39 cellular contexts compared by ENCODE assay signal in the genomic region with DNA sequence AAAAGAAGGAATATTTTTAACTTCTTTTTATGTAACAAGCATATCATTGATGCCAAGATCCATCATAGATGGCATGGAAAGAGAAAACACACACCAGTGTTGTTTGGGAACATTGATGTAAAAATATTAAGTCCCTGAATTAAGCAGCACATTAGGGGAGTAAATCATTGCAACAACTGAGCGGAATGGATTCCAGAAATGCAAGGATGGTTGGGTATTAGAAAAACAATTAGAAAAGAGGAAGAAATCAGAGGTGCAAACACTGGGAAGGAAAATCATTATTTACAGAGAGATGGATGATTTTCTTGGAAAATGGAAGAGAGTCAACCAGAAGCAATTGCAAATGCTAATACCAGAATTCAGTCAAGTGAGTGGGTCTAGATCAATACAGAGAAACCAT. TPM values are rescaled to one million over a fixed set of nuclear protein-coding genes. Genes with fewer than 3 reads are reported as not detected.
"Had no signal": no experiment of that assay in that cellular context is flagged by ENCODE, and none has a peak within 500 bp of the region (broad histone marks: within the 10 kb centered on the region; RNA-seq: fewer than 3 reads in every experiment).

No MANE protein-coding gene starts in this region.

- H3K4me1 Mint-ChIP-seq: central memory CD8-positive, alpha-beta T cell had no signal

- H3K4me1 ChIP-seq: breast epithelium had no signal

- ATAC-seq: activated naive CD4-positive, alpha-beta T cell treated with anti-CD3 and anti-CD28 coated beads, Interleukin-2, amount 50 U/mL, for 72 hours; activated naive CD8-positive, alpha-beta T cell treated with anti-CD3 and anti-CD28 coated beads, Interleukin-2, amount 50 U/mL, for 24 hours; activated T-cell treated with anti-CD3 and anti-CD28 coated beads, Interleukin-2, amount 50 U/mL, for 4 hours; activated T-cell treated with anti-CD3 and anti-CD28 coated beads, Interleukin-2, amount 50 U/mL, for 72 hours; activated T-helper 17 cell treated with anti-CD3 and anti-CD28 coated beads, Interleukin-2, amount 50 U/mL, for 72 hours; body of pancreas had no signal

- H3K27me3 Mint-ChIP-seq: activated naive CD4-positive, alpha-beta T cell treated with anti-CD3 and anti-CD28 coated beads, Interleukin-2, amount 50 U/mL, for 24 hours; activated naive CD8-positive, alpha-beta T cell; brain had no signal

- H3K4me3 Mint-ChIP-seq: activated naive CD4-positive, alpha-beta T cell treated with anti-CD3 and anti-CD28 coated beads for 36 hours; activated naive CD4-positive, alpha-beta T cell treated with anti-CD3 and anti-CD28 coated beads, Interleukin-2, amount 10 ng/mL, durations not matched to agents 7 days and 5 days; activated naive CD4-positive, alpha-beta T cell treated with anti-CD3 and anti-CD28 coated beads, Interleukin-2, amount 50 U/mL, for 24 hours; activated naive CD8-positive, alpha-beta T cell; activated naive CD8-positive, alpha-beta T cell treated with anti-CD3 and anti-CD28 coated beads for 36 hours; activated naive CD8-positive, alpha-beta T cell treated with anti-CD3 and anti-CD28 coated beads, Interleukin-2, amount 10 ng/mL, durations not matched to agents 7 days and 5 days; activated naive CD8-positive, alpha-beta T cell treated with anti-CD3 and anti-CD28 coated beads, Interleukin-2, amount 50 U/mL, for 24 hours; activated T-cell treated with anti-CD3 and anti-CD28 coated beads, Interleukin-2, amount 50 U/mL, for 24 hours; activated T-cell treated with anti-CD3 and anti-CD28 coated beads, Interleukin-2, amount 50 U/mL, for 4 hours; activated T-cell treated with anti-CD3 and anti-CD28 coated beads, Interleukin-2, amount 50 U/mL, for 72 hours; activated T-helper 1 cell treated with anti-CD3 and anti-CD28 coated beads, Interleukin-12 subunit alpha, Interleukin-12 subunit beta, Interleukin-2, Interleukin-4 antibody, amounts not matched to agents 30 ng/mL and 10 ng/mL and 1 ng/mL, durations not matched to agents 14 hours and 24 hours and 36 hours; activated T-helper 17 cell treated with anti-CD3 and anti-CD28 coated beads, Interleukin-2, amount 50 U/mL, for 72 hours; brain; central memory CD8-positive, alpha-beta T cell had no signal

- H3K36me3 Mint-ChIP-seq: activated naive CD4-positive, alpha-beta T cell treated with anti-CD3 and anti-CD28 coated beads, Interleukin-2, amount 10 ng/mL, durations not matched to agents 7 days and 5 days had no signal

- H3K27me3 ChIP-seq: adrenal gland, ascending aorta, body of pancreas, brain microvascular endothelial cell, breast epithelium, cardiac muscle cell had no signal

- H3K4me3 ChIP-seq: adrenal gland, ascending aorta, body of pancreas, breast epithelium, cardiac muscle cell had no signal

- H3K36me3 ChIP-seq: adrenal gland, ascending aorta, brain microvascular endothelial cell, breast epithelium, cardiac muscle cell had no signal

- H3K9me3 ChIP-seq: adrenal gland, body of pancreas, breast epithelium had no signal

- H3K27ac ChIP-seq: adrenal gland, ascending aorta, body of pancreas, brain microvascular endothelial cell, breast epithelium, cardiac muscle cell had no signal

- H3K27ac Mint-ChIP-seq: activated naive CD4-positive, alpha-beta T cell treated with anti-CD3 and anti-CD28 coated beads for 36 hours; activated naive CD4-positive, alpha-beta T cell treated with anti-CD3 and anti-CD28 coated beads, Interleukin-2, amount 10 ng/mL, durations not matched to agents 7 days and 5 days; activated naive CD4-positive, alpha-beta T cell treated with anti-CD3 and anti-CD28 coated beads, Interleukin-2, amount 50 U/mL, for 24 hours; activated naive CD4-positive, alpha-beta T cell treated with anti-CD3 and anti-CD28 coated beads, Interleukin-2, amount 50 U/mL, for 72 hours; activated naive CD8-positive, alpha-beta T cell; activated naive CD8-positive, alpha-beta T cell treated with anti-CD3 and anti-CD28 coated beads for 36 hours; activated naive CD8-positive, alpha-beta T cell treated with anti-CD3 and anti-CD28 coated beads, Interleukin-2, amount 10 ng/mL, durations not matched to agents 7 days and 5 days; activated naive CD8-positive, alpha-beta T cell treated with anti-CD3 and anti-CD28 coated beads, Interleukin-2, amount 50 U/mL, for 24 hours; activated T-cell treated with anti-CD3 and anti-CD28 coated beads, Interleukin-2, amount 50 U/mL, for 24 hours; activated T-cell treated with anti-CD3 and anti-CD28 coated beads, Interleukin-2, amount 50 U/mL, for 72 hours; activated T-helper 1 cell treated with anti-CD3 and anti-CD28 coated beads, Interleukin-12 subunit alpha, Interleukin-12 subunit beta, Interleukin-2, Interleukin-4 antibody, amounts not matched to agents 30 ng/mL and 10 ng/mL and 1 ng/mL, durations not matched to agents 14 hours and 24 hours and 36 hours; activated T-helper 17 cell treated with anti-CD3 and anti-CD28 coated beads, Interleukin-2, amount 50 U/mL, for 72 hours; activated T-helper 2 cell treated with anti-CD3 and anti-CD28 coated beads, Interferon-gamma antibody, Interleukin-2, Interleukin-4, amounts not matched to agents 10 μg/mL and 5 μg/mL and 100 μg/mL, durations not matched to agents 14 hours and 24 hours and 36 hours; brain had no signal

- H3K9me3 Mint-ChIP-seq: activated naive CD4-positive, alpha-beta T cell treated with anti-CD3 and anti-CD28 coated beads, Interleukin-2, amount 10 ng/mL, durations not matched to agents 7 days and 5 days had no signal

- FAIRE-seq: astrocyte, bronchial epithelial cell had no signal

- DNase-seq: activated effector memory CD4-positive, alpha-beta T cell treated with anti-CD3 and anti-CD28 coated beads, Interleukin-2, amount 50 U/mL, for 16 hours; activated effector memory CD4-positive, alpha-beta T cell treated with Interleukin-2 at 50 U/mL for 16 hours; activated gamma-delta T cell; activated gamma-delta T cell treated with Interleukin-2 at 50 U/mL for 16 hours; activated naive CD4-positive, alpha-beta T cell; activated naive CD4-positive, alpha-beta T cell treated with anti-CD3 and anti-CD28 coated beads for 36 hours; activated naive CD4-positive, alpha-beta T cell treated with anti-CD3 and anti-CD28 coated beads, Interleukin-2, amount 10 ng/mL, durations not matched to agents 7 days and 5 days; activated naive CD4-positive, alpha-beta T cell treated with anti-CD3 and anti-CD28 coated beads, Interleukin-2, amount 50 U/mL, for 16 hours; activated naive CD4-positive, alpha-beta T cell treated with Interleukin-2 at 50 U/mL for 16 hours; activated naive CD8-positive, alpha-beta T cell treated with anti-CD3 and anti-CD28 coated beads for 36 hours; activated naive CD8-positive, alpha-beta T cell treated with anti-CD3 and anti-CD28 coated beads, Interleukin-2, amount 10 ng/mL, durations not matched to agents 7 days and 5 days; activated naive CD8-positive, alpha-beta T cell treated with anti-CD3 and anti-CD28 coated beads, Interleukin-2, amount 50 U/mL, for 24 hours; activated T-cell treated with anti-CD3 and anti-CD28 coated beads, Interleukin-2, amount 50 U/mL, for 24 hours; activated T-cell treated with anti-CD3 and anti-CD28 coated beads, Interleukin-2, amount 50 U/mL, for 4 hours; activated T-cell treated with anti-CD3 and anti-CD28 coated beads, Interleukin-2, amount 50 U/mL, for 48 hours; activated T-cell treated with anti-CD3 and anti-CD28 coated beads, Interleukin-2, amount 50 U/mL, for 72 hours; adrenal gland; amniotic stem cell; amygdala; anterior cingulate cortex; aorta; body of pancreas; brain microvascular endothelial cell; caudate nucleus; central memory CD4-positive, alpha-beta T cell; cerebellar nuclear complex had no signal

RNA-seq across cellular contexts. Expression of a gene that starts 8.1 kb away (rescaled TPM):
- total RNA-seq: astrocyte had no signal
